ENCODE assay signal across 17 cellular contexts in genomic region chr5:60634054-60634453, GRCh38.
"Had no signal": no experiment of that assay in that cellular context is flagged by ENCODE, and none has a peak within 500 bp of the region (broad histone marks: within the 10 kb centered on the region; RNA-seq: fewer than 3 reads in every experiment).

No MANE protein-coding gene starts in this region.

- H3K4me3 ChIP-seq: ascending aorta, esophagus squamous epithelium, gastrocnemius medialis, lower lobe of right lung, prostate gland, upper lobe of right lung had no signal

- H3K4me3 Mint-ChIP-seq: activated CD4-positive, alpha-beta T cell treated with anti-CD3 and anti-CD28 coated beads for 36 hours; activated CD8-positive, alpha-beta T cell treated with anti-CD3 and anti-CD28 coated beads, Interleukin-2, amount 10 ng/mL, durations not matched to agents 7 days and 5 days; activated T-helper 1 cell treated with anti-CD3 and anti-CD28 coated beads, Interleukin-12 subunit alpha, Interleukin-12 subunit beta, Interleukin-2, Interleukin-4 antibody, amounts not matched to agents 30 ng/mL and 10 ng/mL and 1 ng/mL, durations not matched to agents 14 hours and 24 hours and 36 hours; naive thymus-derived CD8-positive, alpha-beta T cell; stimulated activated naive CD8-positive, alpha-beta T cell treated with anti-CD3 and anti-CD28 coated beads, Interleukin-15, Interleukin-2, amounts not matched to agents 100 ng/mL and 50 ng/mL, for 24 hours had no signal

- H3K36me3 ChIP-seq: ascending aorta, esophagus squamous epithelium, gastrocnemius medialis, lower lobe of right lung, prostate gland, upper lobe of right lung had no signal

- DNase-seq: activated CD4-positive, alpha-beta T cell treated with anti-CD3 and anti-CD28 coated beads for 36 hours; activated CD8-positive, alpha-beta T cell treated with anti-CD3 and anti-CD28 coated beads, Interleukin-2, amount 10 ng/mL, durations not matched to agents 7 days and 5 days; activated naive CD4-positive, alpha-beta T cell; esophagus squamous epithelium; gastrocnemius medialis; hypothalamus; lower lobe of right lung; naive thymus-derived CD8-positive, alpha-beta T cell; stimulated activated CD4-positive, alpha-beta T cell treated with anti-CD3 and anti-CD28 coated beads, Interleukin-4, amount 100 ng/mL, for 1 hour; T-helper 2 cell; upper lobe of right lung had no signal

- H3K9me3 Mint-ChIP-seq: naive thymus-derived CD8-positive, alpha-beta T cell; stimulated activated naive CD8-positive, alpha-beta T cell treated with anti-CD3 and anti-CD28 coated beads, Interleukin-15, Interleukin-2, amounts not matched to agents 100 ng/mL and 50 ng/mL, for 24 hours had no signal

- H3K27ac Mint-ChIP-seq: activated CD4-positive, alpha-beta T cell treated with anti-CD3 and anti-CD28 coated beads for 36 hours; activated CD8-positive, alpha-beta T cell treated with anti-CD3 and anti-CD28 coated beads, Interleukin-2, amount 10 ng/mL, durations not matched to agents 7 days and 5 days; activated T-helper 1 cell treated with anti-CD3 and anti-CD28 coated beads, Interleukin-12 subunit alpha, Interleukin-12 subunit beta, Interleukin-2, Interleukin-4 antibody, amounts not matched to agents 30 ng/mL and 10 ng/mL and 1 ng/mL, durations not matched to agents 14 hours and 24 hours and 36 hours; naive thymus-derived CD8-positive, alpha-beta T cell; stimulated activated naive CD8-positive, alpha-beta T cell treated with anti-CD3 and anti-CD28 coated beads, Interleukin-15, Interleukin-2, amounts not matched to agents 100 ng/mL and 50 ng/mL, for 24 hours had no signal

- H3K4me1 Mint-ChIP-seq: activated CD4-positive, alpha-beta T cell treated with anti-CD3 and anti-CD28 coated beads for 36 hours; naive thymus-derived CD8-positive, alpha-beta T cell had no signal

- H3K27ac ChIP-seq: gastrocnemius medialis, lower lobe of right lung, neutrophil, prostate gland, upper lobe of right lung, VCaP had no signal

- H3K27me3 ChIP-seq: ascending aorta, esophagus squamous epithelium, gastrocnemius medialis, neutrophil, upper lobe of right lung had no signal

- H3K27me3 Mint-ChIP-seq: activated CD4-positive, alpha-beta T cell treated with anti-CD3 and anti-CD28 coated beads for 36 hours; stimulated activated naive CD8-positive, alpha-beta T cell treated with anti-CD3 and anti-CD28 coated beads, Interleukin-15, Interleukin-2, amounts not matched to agents 100 ng/mL and 50 ng/mL, for 24 hours had no signal

- H3K9me3 ChIP-seq: ascending aorta, esophagus squamous epithelium, gastrocnemius medialis, lower lobe of right lung, neutrophil, prostate gland, upper lobe of right lung had no signal

- H3K36me3 Mint-ChIP-seq: naive thymus-derived CD8-positive, alpha-beta T cell had no signal

- H3K4me1 ChIP-seq: gastrocnemius medialis, lower lobe of right lung, prostate gland, upper lobe of right lung had no signal
